1 cellular context compared by ENCODE assay signal in genomic region chr7:122143376-122143750, GRCh38.
TF ChIP-seq lines count a peak whose summit lies in the region.

No MANE protein-coding gene starts in this region.

TF ChIP-seq in HepG2, 621 proteins besides CTCF, POLR2A, EP300 and RAD21 (continued from another document):
- no peak for TF ChIP-seq RELA (CRISPR knock-in tag; IDR thresholded peaks at IDR 0.05)
- 0 out of 2 replicates have a peak, but pooled peaks have one; percentile 8 for TF ChIP-seq ARNT2 (CRISPR knock-in tag; IDR thresholded peaks at IDR 0.05; ENCODE audit: low read depth)
- TF ChIP-seq AKAP8 (CRISPR knock-in tag; IDR thresholded peaks at IDR 0.05), result no peak
- no peak for TF ChIP-seq ZNF12 (CRISPR knock-in tag; IDR thresholded peaks at IDR 0.05)
- TF ChIP-seq ZNF3 (CRISPR knock-in tag; IDR thresholded peaks at IDR 0.05), result no peak
- no peak for TF ChIP-seq ETV5 (CRISPR knock-in tag; IDR thresholded peaks at IDR 0.05; ENCODE audit: borderline replicate concordance)
- TF ChIP-seq ATF2 (CRISPR knock-in tag; IDR thresholded peaks at IDR 0.05), result no peak
- TF ChIP-seq ZBTB10 (CRISPR knock-in tag; IDR thresholded peaks at IDR 0.05; ENCODE audit: borderline replicate concordance), result no peak
- TF ChIP-seq ZNF446 (CRISPR knock-in tag; IDR thresholded peaks at IDR 0.05), result no peak
- TF ChIP-seq ZBTB43 (CRISPR knock-in tag; conservative IDR thresholded peaks at IDR 0.05), result 0 out of 2 replicates have a peak, but pooled peaks have one; percentile 6
- peak; percentile 23; the same call in 1 of the 2 replicates for TF ChIP-seq ZNF253 (CRISPR knock-in tag; IDR thresholded peaks at IDR 0.05; ENCODE audit: borderline replicate concordance)
- no peak for TF ChIP-seq AHDC1 (CRISPR knock-in tag; IDR thresholded peaks at IDR 0.05; ENCODE audit: borderline replicate concordance)
- no peak for TF ChIP-seq PATZ1 (CRISPR knock-in tag; IDR thresholded peaks at IDR 0.05)
- 0 out of 2 replicates have a peak, but pooled peaks have one; percentile 46 for TF ChIP-seq IRF1 (CRISPR knock-in tag; IDR thresholded peaks at IDR 0.05; ENCODE audit: low read depth)
- peak; percentile 47 for TF ChIP-seq ZNF629 (CRISPR knock-in tag; conservative IDR thresholded peaks at IDR 0.05)
- TF ChIP-seq REST (IDR thresholded peaks at IDR 0.05; ENCODE audit: borderline replicate concordance in 1 of 2, low read depth in 1 of 2, low read length in 2 of 2), result no peak
- TF ChIP-seq ZNF343 (CRISPR knock-in tag; IDR thresholded peaks at IDR 0.05), result 0 out of 2 replicates have a peak, but pooled peaks have one; percentile 30
- no peak for TF ChIP-seq ZFY (CRISPR knock-in tag; IDR thresholded peaks at IDR 0.05)
- TF ChIP-seq ZNF383 (CRISPR knock-in tag; IDR thresholded peaks at IDR 0.05; ENCODE audit: borderline replicate concordance), result 0 out of 2 replicates have a peak, but pooled peaks have one; percentile 23
